Comparison of ENCODE assay signal across 8 cellular contexts in genomic region chr12:30691122-30691879, GRCh38. TPM values are rescaled to one million over a fixed set of nuclear protein-coding genes. Genes with fewer than 3 reads are reported as not detected.
A peak's percentile ranks its signal among the peaks of the same experiment; 100 is the strongest.
DNase-seq lines count a peak whose midpoint lies in the region; ATAC-seq and TF ChIP-seq lines count a peak whose summit lies in the region.
"Had no signal": no experiment of that assay in that cellular context is flagged by ENCODE, and none has a peak within 500 bp of the region (broad histone marks: within the 10 kb centered on the region; RNA-seq: fewer than 3 reads in every experiment).

No MANE protein-coding gene starts in this region.

- no peak overlapping the region for H2AFZ ChIP-seq in GM23248

- H3K9me3 ChIP-seq in GM23248 (ENCODE audit: low read depth) (no peaks in the 10 kb centered on the region), psoas muscle (no peaks in the 10 kb centered on the region)

- peak overlapping the region; percentile 86 for H3K4me2 ChIP-seq in GM23248 (ENCODE audit: unreplicated experiment)

- peaks cover 90% of the 10 kb centered on the region for H3K79me2 ChIP-seq in GM23248 (ENCODE audit: insufficient read depth)

- H3K27ac ChIP-seq in GM23248: peak overlapping the region; percentile 60
- H3K27ac ChIP-seq in epithelial cell of prostate: peak overlapping the region; percentile 21
- H3K27ac ChIP-seq in psoas muscle: peak overlapping the region; percentile 82

- WGBS in GM23248 (ENCODE audit: low coverage in 1 of 2, low lambda C conversion rate in 2 of 2, missing lambda C conversion rate in 2 of 2), 2 experiments: 23 to 28% methylated on average over 4 of the region's 4 CpGs
- 32 to 38% (median 34%) methylated on average over 4 of the region's 4 CpGs for WGBS in psoas muscle, 3 donors

- H3K9ac ChIP-seq in GM23248: peak overlapping the region; percentile 30; the same call in 1 of the 2 replicates

- H3K9me2 ChIP-seq in GM23248 (ENCODE audit: insufficient read depth): no peaks in the 10 kb centered on the region

- in situ Hi-C loops in GM23248 (cut with MboI): no loop called here

- peaks cover 37% of the 10 kb centered on the region for H3F3A ChIP-seq in GM23248 (ENCODE audit: insufficient read depth)

- TF ChIP-seq CTCF in psoas muscle (IDR thresholded peaks at IDR 0.05): no peak

- H3K27me3 ChIP-seq in GM23248 (replicated peaks; ENCODE audit: insufficient read depth) (no peaks in the 10 kb centered on the region), psoas muscle (ENCODE audit: insufficient read depth in 3 of 3, low read length in 2 of 3) (no peaks in the 10 kb centered on the region)

- H3K4me3 ChIP-seq in GM23248 (peak overlapping the region; percentile 43), psoas muscle (peak overlapping the region; percentile 0)

- H3K36me3 ChIP-seq in GM23248 (ENCODE audit: low read depth) (0 out of 2 replicates have a peak, but pooled peaks cover 7% of the 10 kb centered on the region), psoas muscle (ENCODE audit: insufficient read depth in 1 of 2, low read depth in 1 of 2) (peaks cover 0 to 7% of the 10 kb centered on the region in 2 donors)

- H3K4me1 ChIP-seq in GM23248 (ENCODE audit: insufficient read depth): peaks cover 47% of the 10 kb centered on the region
- H3K4me1 ChIP-seq in psoas muscle: peaks cover 45% of the 10 kb centered on the region

- ATAC-seq in psoas muscle (peak; percentile 84 to 91 (median 88)), HG03135 (IDR thresholded peaks at IDR 0.05; ENCODE audit: unreplicated experiment) (no peak)

- H4K20me1 ChIP-seq in GM23248 (ENCODE audit: insufficient read depth): no peaks in the 10 kb centered on the region

- intact Hi-C loops in psoas muscle (cut with DNase I): no loop called here

- DNase-seq in GM23248: peak; percentile 92
- DNase-seq in NCI-H510A treated with DMSO at 0.1 percent for 48 hours (lab: John Stamatoyannopoulos, UW): peak; percentile 77
- no peak for DNase-seq in epithelial cell of prostate (ENCODE audit: low read depth, low spot score)
- peak; percentile 18 to 61 for DNase-seq in psoas muscle
- DNase-seq in NCI-H1417 treated with DMSO at 0.1 percent for 48 hours (lab: John Stamatoyannopoulos, UW): no peak
- DNase-seq in mucosa of gallbladder (ENCODE audit: low spot score): no peak
- DNase-seq: activated naive CD4-positive, alpha-beta T cell treated with anti-CD3 and anti-CD28 coated beads for 36 hours had no signal

RNA-seq across cellular contexts. Expression of gene IPO8, which starts 4.4 kb away (rescaled TPM):
- total RNA-seq in GM23248 (2014; rRNA removed; shearing (Covaris generic)): 21.4 and 22.8 TPM in 2 replicates
- polyA plus RNA-seq in GM23248 (2016; fragmentation: Nextera tagmentation; extraction: Ambion mirVana) (10.1 and 10.9 TPM in 2 replicates), psoas muscle (10 to 100 TPM in 2 of 3 donors, 1 to 10 TPM in 1; 9.8 to 15.9 (median 13.2) TPM)
- total RNA-seq in psoas muscle (10 to 100 TPM; 22.8 to 37.2 (median 28.9) TPM), mucosa of gallbladder (48.0 TPM)

Comparison
In these comparisons a context has a peak if more than half of its experiments do, and no peak if none do; other contexts are left out.
1. DNase-seq: peak in GM23248 (single experiment), NCI-H510A treated with DMSO at 0.1 percent for 48 hours (single experiment) and psoas muscle (2 of 2); none in epithelial cell of prostate (single experiment), NCI-H1417 treated with DMSO at 0.1 percent for 48 hours (single experiment) and mucosa of gallbladder (single experiment).
2. H3K27ac ChIP-seq: peak in every context shown above with its lines; median percentile 82 in psoas muscle; 60 in GM23248; 21 in epithelial cell of prostate.